ENCODE assay signal across 9 cellular contexts in genomic region chr10:116947838-116948529, GRCh38. TPM values are rescaled to one million over a fixed set of nuclear protein-coding genes. Genes with fewer than 3 reads are reported as not detected.
A peak's percentile ranks its signal among the peaks of the same experiment; 100 is the strongest.
DNase-seq lines count a peak whose midpoint lies in the region; ATAC-seq lines count a peak whose summit lies in the region.
"Had no signal": no experiment of that assay in that cellular context is flagged by ENCODE, and none has a peak within 500 bp of the region (broad histone marks: within the 10 kb centered on the region; RNA-seq: fewer than 3 reads in every experiment).

No MANE protein-coding gene starts in this region.

- peak overlapping the region; percentile 97 for H3K27ac ChIP-seq in mesodermal cell (ENCODE audit: low read depth, low read length, severe bottlenecking)

- H3K4me1 ChIP-seq in mesodermal cell (ENCODE audit: control insufficient read depth, insufficient read depth, low read length, poor library complexity, severe bottlenecking): peaks cover 21% of the 10 kb centered on the region

- H3K27me3 ChIP-seq in MG63: no peaks in the 10 kb centered on the region

- WGBS in mesodermal cell (ENCODE audit: insufficient coverage in 2 of 2), 2 experiments: 78% methylated on average over 1 of the region's 2 CpGs; no CpG with 5 or more reads in 1 of the 2 experiments

- no peak overlapping the region for H3K4me3 ChIP-seq in MG63
- peak overlapping the region; percentile 1 for H3K4me3 ChIP-seq in mesodermal cell (ENCODE audit: extremely low read depth, insufficient read depth, low read length, poor library complexity, severe bottlenecking)

- H3K9me3 ChIP-seq in MG63 (no peaks in the 10 kb centered on the region; the same call in 1 of the 2 replicates), mesodermal cell (ENCODE audit: control insufficient read depth, low read length) (no peaks in the 10 kb centered on the region)

- H3K36me3 ChIP-seq in MG63 (peaks cover 4% of the 10 kb centered on the region), mesodermal cell (ENCODE audit: control insufficient read depth, insufficient read depth, low read length) (peaks cover 29% of the 10 kb centered on the region)

- ATAC-seq in GM18499 (IDR thresholded peaks at IDR 0.05; ENCODE audit: insufficient read depth, unreplicated experiment) (peak; percentile 73), GM19455 (IDR thresholded peaks at IDR 0.05; ENCODE audit: unreplicated experiment) (no peak), HG03039 (IDR thresholded peaks at IDR 0.05; ENCODE audit: unreplicated experiment) (no peak)

- DNase-seq in MG63 (peak; percentile 24), dedifferentiated amniotic fluid mesenchymal stem cell (ENCODE audit: extremely low spot score) (peak; percentile 16), NCI-H1092 treated with DMSO at 0.1 percent for 48 hours (lab: John Stamatoyannopoulos, UW) (no peak)
- DNase-seq in activated CD4-positive, CD25-positive, alpha-beta regulatory T cell (lab: John Stamatoyannopoulos, UW): no peak
- DNase-seq: stimulated activated CD4-positive, alpha-beta T cell treated with anti-CD3 and anti-CD28 coated beads, Interleukin-2, amount 100 ng/mL, for 24 hours had no signal

RNA-seq across cellular contexts. Expression of gene SHTN1, which starts 57.0 kb away (rescaled TPM):
- 0.82 and 0.99 TPM in 2 replicates for total RNA-seq in MG63 (2014; rRNA removed; shearing (Covaris generic); ENCODE audit: low replicate concordance)
- 25.2 TPM for polyA plus RNA-seq in mesodermal cell (2013, experiment 1 of 2)
- polyA plus RNA-seq in mesodermal cell (2013, experiment 2 of 2): 31.1 TPM

Comparison
In these comparisons a context has a peak if more than half of its experiments do, and no peak if none do; other contexts are left out.
1. DNase-seq: peak in MG63 (single experiment) and dedifferentiated amniotic fluid mesenchymal stem cell (single experiment); none in activated CD4-positive, CD25-positive, alpha-beta regulatory T cell (0 of 4) and NCI-H1092 treated with DMSO at 0.1 percent for 48 hours (single experiment).